Comparison of ENCODE assay signal across 16 cellular contexts in the genomic region with DNA sequence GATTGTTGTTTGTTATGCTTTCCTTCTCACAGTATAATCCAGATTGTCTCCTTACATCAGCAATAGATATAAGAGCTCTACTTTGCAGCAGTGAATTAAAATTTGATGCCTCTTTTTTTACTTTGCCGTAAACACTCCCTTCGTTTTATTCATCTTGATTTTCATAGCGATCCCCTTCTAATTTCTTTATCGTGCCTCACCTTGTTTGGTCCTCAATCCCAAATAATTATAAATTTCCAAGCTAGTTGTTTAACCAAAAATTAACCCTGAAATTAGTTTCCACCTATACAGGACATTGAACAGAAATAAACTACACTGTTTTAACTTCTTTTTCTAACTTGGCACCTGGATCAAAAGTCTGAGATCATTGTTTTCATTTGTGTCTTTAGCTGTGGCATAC. TPM values are rescaled to one million over a fixed set of nuclear protein-coding genes. Genes with fewer than 3 reads are reported as not detected.
DNase-seq lines count a peak whose midpoint lies in the region; ATAC-seq and TF ChIP-seq lines count a peak whose summit lies in the region.
"Had no signal": no experiment of that assay in that cellular context is flagged by ENCODE, and none has a peak within 500 bp of the region (broad histone marks: within the 10 kb centered on the region; RNA-seq: fewer than 3 reads in every experiment).

No MANE protein-coding gene starts in this region.

- H3K4me1 ChIP-seq in H9 (ENCODE audit: insufficient read depth, low read length), result no peaks in the 10 kb centered on the region
- H3K4me1 ChIP-seq in HUES6 (ENCODE audit: control insufficient read depth, insufficient read depth, low read length), result peaks cover 18% of the 10 kb centered on the region
- peaks cover 12% of the 10 kb centered on the region; the same call in 1 of the 2 replicates for H3K4me1 ChIP-seq in iPS-20b (ENCODE audit: insufficient read depth, low read length)
- H3K4me1 ChIP-seq: Caco-2 had no signal

- no peak overlapping the region for H4K5ac ChIP-seq in H9 (ENCODE audit: insufficient read length, low read depth, low read length)

- no peak overlapping the region for H4K91ac ChIP-seq in H9 (ENCODE audit: insufficient read length, low read depth, low read length)

- DNase-seq in H9 (no peak), glutamatergic neuron (no peak), HUDEP-2 (lab: John Stamatoyannopoulos, UW; ENCODE audit: unreplicated experiment in 76 of 76) (no peak)
- DNase-seq: C1 segment of cervical spinal cord; Caco-2; CD4-positive, alpha-beta memory T cell; DMS153; DND-41; GOT3; HCEC 1CT had no signal

- no peak overlapping the region for H4K8ac ChIP-seq in H9 (replicated peaks; ENCODE audit: insufficient read length, low read depth, low read length)

- H3K9me3 Mint-ChIP-seq in H9 (peaks cover 0 to 2% of the 10 kb centered on the region in 2 experiments; a peak in 2 of 5 replicates), glutamatergic neuron (ENCODE audit: unreplicated experiment) (no peaks in the 10 kb centered on the region)

- no peak for TF ChIP-seq CTCF in H9 (conservative IDR thresholded peaks at IDR 0.05)
- no peak for TF ChIP-seq CTCF in glutamatergic neuron (IDR thresholded peaks at IDR 0.05; ENCODE audit: partially characterized antibody, unreplicated experiment)

- peaks cover 92% of the 10 kb centered on the region for H3K36me3 ChIP-seq in HUES6 (ENCODE audit: control insufficient read depth, insufficient read depth, low read length)
- peaks cover 91% of the 10 kb centered on the region for H3K36me3 ChIP-seq in iPS-20b (ENCODE audit: insufficient read depth, low read depth, low read length)

- H3K18ac ChIP-seq in H9 (ENCODE audit: insufficient read length, low read depth, low read length), result no peak overlapping the region

- H3K4me2 ChIP-seq in H9 (ENCODE audit: insufficient read depth, insufficient read length, low read length), result peak overlapping the region; percentile 51

- no peak overlapping the region for H3K56ac ChIP-seq in H9 (ENCODE audit: insufficient read length, low read depth, low read length)

- H3K9ac ChIP-seq in H9 (ENCODE audit: extremely low read depth, insufficient read length, low read length), result no peak overlapping the region
- H3K9ac ChIP-seq in HUES6 (ENCODE audit: low read length), result no peak overlapping the region
- H3K9ac ChIP-seq in iPS-20b (ENCODE audit: low read depth, low read length), result no peak overlapping the region

- no peak overlapping the region for H3K23ac ChIP-seq in H9 (ENCODE audit: insufficient read length, low read depth, low read length)

- H3K27ac Mint-ChIP-seq in H9, result peak overlapping the region in 1 of 3 experiments; percentile 81; a peak in 3 of 7 replicates
- peak overlapping the region; percentile 1 for H3K27ac Mint-ChIP-seq in glutamatergic neuron (ENCODE audit: unreplicated experiment)
- H3K27ac Mint-ChIP-seq: CD4-positive, alpha-beta memory T cell had no signal

- H4K20me1 ChIP-seq in H9 (ENCODE audit: control insufficient read depth, insufficient read depth, insufficient read length), result no peaks in the 10 kb centered on the region

- H2BK5ac ChIP-seq in H9 (ENCODE audit: insufficient read length, low read length), result no peak overlapping the region

- H2BK12ac ChIP-seq in H9 (ENCODE audit: insufficient read length, low read depth, low read length), result no peak overlapping the region

- H3K4me3 Mint-ChIP-seq in H9 (peak overlapping the region in 1 of 2 experiments; percentile 24), glutamatergic neuron (ENCODE audit: unreplicated experiment) (no peak overlapping the region)
- H3K4me3 Mint-ChIP-seq: CD4-positive, alpha-beta memory T cell had no signal

- no peak overlapping the region for H3K4ac ChIP-seq in H9 (ENCODE audit: low read depth, low read length)

- peaks cover 4% of the 10 kb centered on the region for H3K23me2 ChIP-seq in H9 (ENCODE audit: insufficient read length, low read depth, low read length, poor library complexity, severe bottlenecking)

- H3K4me3 ChIP-seq in HUES6 (ENCODE audit: low read depth, low read length) (peak overlapping the region; percentile 40; the same call in 1 of the 2 replicates), iPS-20b (ENCODE audit: low read length) (peak overlapping the region; percentile 77)

- no peak overlapping the region for H2AK5ac ChIP-seq in H9 (ENCODE audit: insufficient read length, low read length)

- ATAC-seq in HG02884 (IDR thresholded peaks at IDR 0.05; ENCODE audit: unreplicated experiment), result no peak
- no peak for ATAC-seq in GM18520 (IDR thresholded peaks at IDR 0.05; ENCODE audit: unreplicated experiment)

- H3K27ac ChIP-seq in H9 (ENCODE audit: insufficient read length, low read depth, low read length) (no peak overlapping the region), HUES6 (ENCODE audit: low read depth, low read length) (no peak overlapping the region), iPS-20b (ENCODE audit: low read length) (no peak overlapping the region)

- H3K9me3 ChIP-seq in H9 (ENCODE audit: control insufficient read depth, low read depth, low read length) (no peaks in the 10 kb centered on the region), HUES6 (ENCODE audit: control insufficient read depth, insufficient read depth, low read depth, low read length) (no peaks in the 10 kb centered on the region), iPS-20b (ENCODE audit: insufficient read depth, low read depth, low read length) (no peaks in the 10 kb centered on the region)
- H3K9me3 ChIP-seq: Caco-2 had no signal

- H2BK20ac ChIP-seq in H9 (ENCODE audit: low read depth, low read length, poor library complexity, severe bottlenecking), result no peak overlapping the region

- WGBS in H9 (ENCODE audit: extremely low coverage, insufficient read length, low lambda C conversion rate), result no CpG with 5 or more reads among the region's 4 CpGs

- no peaks in the 10 kb centered on the region for H3K27me3 Mint-ChIP-seq in H9 (ENCODE audit: low read depth)
- no peaks in the 10 kb centered on the region for H3K27me3 Mint-ChIP-seq in glutamatergic neuron (ENCODE audit: unreplicated experiment)
- H3K27me3 Mint-ChIP-seq: CD4-positive, alpha-beta memory T cell had no signal

- H2BK15ac ChIP-seq in H9 (ENCODE audit: low read depth, low read length), result no peak overlapping the region

- H3K27me3 ChIP-seq in H9 (ENCODE audit: insufficient read depth, low read length) (no peaks in the 10 kb centered on the region), HUES6 (ENCODE audit: control insufficient read depth, insufficient read depth, low read length) (no peaks in the 10 kb centered on the region), iPS-20b (ENCODE audit: insufficient read depth, low read length) (no peaks in the 10 kb centered on the region)

- H3K36me3 Mint-ChIP-seq in H9 (ENCODE audit: insufficient read depth in 1 of 3, low read depth in 3 of 3), result peaks cover 63 to 72% (median 65%) of the 10 kb centered on the region in 3 experiments
- H3K36me3 Mint-ChIP-seq in glutamatergic neuron (ENCODE audit: unreplicated experiment), result no peaks in the 10 kb centered on the region
- H3K36me3 Mint-ChIP-seq: CD4-positive, alpha-beta memory T cell had no signal

- no peak overlapping the region for H2BK120ac ChIP-seq in H9 (ENCODE audit: low read depth, low read length, poor library complexity, severe bottlenecking)

- H3K14ac ChIP-seq in H9 (ENCODE audit: insufficient read depth, low read length), result no peak overlapping the region

- H3K79me1 ChIP-seq in H9 (ENCODE audit: insufficient read depth, low read depth, low read length, poor library complexity, severe bottlenecking), result peaks cover 3% of the 10 kb centered on the region

- H3K4me1 Mint-ChIP-seq in H9, result peaks cover 33 to 39% of the 10 kb centered on the region in 2 experiments
- peaks cover 6% of the 10 kb centered on the region for H3K4me1 Mint-ChIP-seq in glutamatergic neuron (ENCODE audit: low read depth, unreplicated experiment)
- H3K4me1 Mint-ChIP-seq: CD4-positive, alpha-beta memory T cell had no signal

- H2AFZ ChIP-seq in H9 (ENCODE audit: low read length), result no peak overlapping the region

- H3K79me2 ChIP-seq in H9 (ENCODE audit: insufficient read depth, low read length), result peaks cover 16% of the 10 kb centered on the region; the same call in 1 of the 2 replicates

- no peak overlapping the region for H3T11ph ChIP-seq in H9 (ENCODE audit: low read length)

RNA-seq across cellular contexts. Expression of gene GRID2, which starts 35.1 kb away (rescaled TPM):
- total RNA-seq in H9 (2021) (19.4 and 21.8 TPM in 2 replicates), glutamatergic neuron (ENCODE audit: unreplicated experiment) (2.1 TPM)
- total RNA-seq: A172; A673; Caco-2; CD4-positive, alpha-beta memory T cell had no signal
